16 cellular contexts compared by ENCODE assay signal in the genomic region with DNA sequence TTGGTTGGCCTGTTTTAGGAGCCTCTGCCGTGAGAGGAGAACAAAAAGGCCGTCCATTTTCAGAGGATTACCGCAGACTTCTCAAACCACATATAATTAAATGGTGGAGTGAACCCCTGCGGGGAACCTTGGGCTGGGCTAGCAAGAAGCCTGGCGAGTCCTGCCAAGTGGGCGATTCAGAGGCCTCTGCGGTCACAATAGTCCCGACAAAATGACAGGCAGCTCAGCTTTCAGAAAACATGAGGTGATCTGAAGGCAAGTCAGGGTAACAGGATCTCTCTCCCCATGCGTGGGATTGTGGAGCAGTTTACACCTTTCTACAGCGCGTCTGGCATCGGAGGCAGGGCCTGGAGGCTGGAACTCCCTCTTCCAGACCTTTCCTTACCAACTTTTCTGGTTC.
"Had no signal": no experiment of that assay in that cellular context is flagged by ENCODE, and none has a peak within 500 bp of the region (broad histone marks: within the 10 kb centered on the region; RNA-seq: fewer than 3 reads in every experiment).

No MANE protein-coding gene starts in this region.

- H3K36me3 Mint-ChIP-seq: naive B cell had no signal

- H3K4me3 Mint-ChIP-seq: dendritic cell treated with granulocyte-macrophage colony-stimulating factor and Interleukin-4, amounts not matched to agents 40 ng/mL and 50 ng/mL, for 4 days; naive B cell; nephron progenitor cell had no signal

- H3K27ac Mint-ChIP-seq: dendritic cell treated with granulocyte-macrophage colony-stimulating factor and Interleukin-4, amounts not matched to agents 40 ng/mL and 50 ng/mL, for 4 days; naive B cell; nephron progenitor cell had no signal

- DNase-seq: esophagus squamous epithelium; foreskin fibroblast; kidney; left cardiac atrium; left ventricle myocardium superior; mesenchymal stem cell; naive B cell; nephron progenitor cell; sigmoid colon; stimulated activated naive CD4-positive, alpha-beta T cell treated with Interleukin-2 at 50 U/mL for 16 hours; trophoblast cell had no signal

- ATAC-seq: left cardiac atrium, left ventricle myocardium superior had no signal

- H3K36me3 ChIP-seq: esophagus squamous epithelium, neutrophil, right atrium auricular region, sigmoid colon had no signal

- H3K9me3 ChIP-seq: esophagus squamous epithelium, neutrophil, right atrium auricular region, sigmoid colon had no signal

- H3K4me3 ChIP-seq: esophagus squamous epithelium, lung, right atrium auricular region, sigmoid colon, skin epidermis had no signal

- H3K27me3 ChIP-seq: esophagus squamous epithelium, right atrium auricular region, sigmoid colon had no signal

- H3K27ac ChIP-seq: esophagus squamous epithelium, neutrophil, right atrium auricular region, sigmoid colon, skin epidermis had no signal
